In genomic region chr6:155315516-155315871, GRCh38 we compare ENCODE assay signal across 8 cellular contexts. TPM values are rescaled to one million over a fixed set of nuclear protein-coding genes. Genes with fewer than 3 reads are reported as not detected.
DNase-seq lines count a peak whose midpoint lies in the region; ATAC-seq, FAIRE-seq and TF ChIP-seq lines count a peak whose summit lies in the region.

No MANE protein-coding gene starts in this region.

- CTCF ChIA-PET in Panc1 (lab: Charles Lee) = no interaction called here

- DNase-seq in GM12864 (ENCODE audit: low read depth) (no peak), Panc1 (ENCODE audit: low read depth, low spot score) (no peak), epithelial cell of proximal tubule (ENCODE audit: low read depth) (peak; percentile 4), sigmoid colon (no peak), NCI-H510A (lab: John Stamatoyannopoulos, UW) (no peak), OCI-M2 (lab: John Stamatoyannopoulos, UW; ENCODE audit: unreplicated experiment) (no peak), COR-L47 (lab: John Stamatoyannopoulos, UW) (no peak), GM19239 (ENCODE audit: insufficient read length, low spot score) (no peak)

- FAIRE-seq in GM19239 (lab: Jason Lieb, UNC) = no peak

- in situ Hi-C loops in Panc1 (cut with HindIII; ENCODE audit: low pct_unique_long_range_greater_than_20kb, low sequenced_read_pairs) = no loop called here

- TF ChIP-seq CTCF in GM12864 (IDR thresholded peaks at IDR 0.05; ENCODE audit: low read depth, low read length, missing control alignments) = no peak
- TF ChIP-seq CTCF in Panc1 (IDR thresholded peaks at IDR 0.05) = no peak
- TF ChIP-seq CTCF in epithelial cell of proximal tubule (conservative IDR thresholded peaks at IDR 0.05; ENCODE audit: low read depth, low read length) = no peak
- TF ChIP-seq CTCF in sigmoid colon (IDR thresholded peaks at IDR 0.05) = no peak

- peak overlapping the region; percentile 82 for H3K4me3 ChIP-seq in GM12864 (ENCODE audit: low read depth, low read length)
- peak overlapping the region; percentile 80 to 97; a peak in 3 of 4 replicates for H3K4me3 ChIP-seq in Panc1 (ENCODE audit: low read depth in 2 of 2, low read length in 2 of 2)
- peak overlapping the region; percentile 83 for H3K4me3 ChIP-seq in epithelial cell of proximal tubule (ENCODE audit: low read depth, low read length)
- peak overlapping the region in 3 of 4 donors; percentile 59 to 83 (median 72) for H3K4me3 ChIP-seq in sigmoid colon

- peaks cover 4% of the 10 kb centered on the region for H3K36me3 ChIP-seq in Panc1 (ENCODE audit: control insufficient read depth, insufficient read depth, low read length)
- H3K36me3 ChIP-seq in sigmoid colon = peaks cover 0 to 5% (median 0%) of the 10 kb centered on the region in 4 donors

- no peak for TF ChIP-seq POLR2A in sigmoid colon (IDR thresholded peaks at IDR 0.05)

- no peaks in the 10 kb centered on the region for H3K9me3 ChIP-seq in Panc1 (ENCODE audit: control insufficient read depth, insufficient read depth, low read depth, low read length)
- H3K9me3 ChIP-seq in sigmoid colon = no peaks in the 10 kb centered on the region

- TF ChIP-seq EP300 in sigmoid colon (IDR thresholded peaks at IDR 0.05) = no peak

- ATAC-seq in Panc1 = no peak

- BruUV-seq in Panc1 (replicated peaks; lab: Mats Ljungman, UMichigan) = no TSS peak

- POLR2A ChIA-PET in Panc1 (lab: Charles Lee) = interaction anchor here (0.6 kb wide), 1 partner anchor 280 kb away, joined by 5 read pairs; no protein-coding TSS in a partner anchor

- H3K27ac ChIP-seq in Panc1 (ENCODE audit: low read length) (peak overlapping the region; percentile 98), sigmoid colon (peak overlapping the region; percentile 83 to 91 (median 88))

- WGBS in sigmoid colon, 2 donors = 17 to 64% methylated on average over 3 of the region's 3 CpGs

- H3K27me3 ChIP-seq in Panc1 (ENCODE audit: control insufficient read depth, insufficient read depth, low read length) (no peaks in the 10 kb centered on the region), sigmoid colon (no peaks in the 10 kb centered on the region)

- intact Hi-C loops in Panc1 (cut with micrococcal nuclease; ENCODE audit: unreplicated experiment) = loop anchor here (10.0 kb wide), 1 partner anchor 131 kb away; no protein-coding TSS in a partner anchor
- intact Hi-C loops in sigmoid colon (cut with DNase I) = loop anchor here (5.0 to 10.0 kb wide), 2 partner anchors 138 to 1369 kb away; no protein-coding TSS in a partner anchor

- H3K4me1 ChIP-seq in Panc1 (ENCODE audit: control insufficient read depth, insufficient read depth, low read length) (peaks cover 10% of the 10 kb centered on the region; the same call in 1 of the 2 replicates), sigmoid colon (peaks cover 0 to 20% (median 4%) of the 10 kb centered on the region in 4 donors)

RNA-seq across cellular contexts. Expression of gene TFB1M, which starts 1.2 kb away (rescaled TPM):
- total RNA-seq in Panc1 (2021; ENCODE audit: unreplicated experiment) = 32.0 TPM
- 36.0 TPM for polyA plus RNA-seq in Panc1 (2012; ENCODE audit: insufficient read length)
- 19.3 and 27.5 TPM in 2 replicates for total RNA-seq in epithelial cell of proximal tubule
- 10 to 100 TPM; 10.7 to 22.2 (median 16.8) TPM for total RNA-seq in sigmoid colon
- 10 to 100 TPM; 10.9 to 15.1 (median 12.6) TPM for polyA plus RNA-seq in sigmoid colon

RNA-seq across cellular contexts. Expression of gene CLDN20, which starts 51.7 kb away (rescaled TPM):
- not detected for total RNA-seq in Panc1 (2021; ENCODE audit: unreplicated experiment)
- polyA plus RNA-seq in Panc1 (2012; ENCODE audit: insufficient read length) = 0.24 TPM
- total RNA-seq in epithelial cell of proximal tubule = not detected in 2 replicates
- total RNA-seq in sigmoid colon = not detected
- polyA plus RNA-seq in sigmoid colon = not detected
